In genomic region chr14:99608591-99608990, GRCh38 we compare ENCODE assay signal across 28 cellular contexts. TPM values are rescaled to one million over a fixed set of nuclear protein-coding genes. Genes with fewer than 3 reads are reported as not detected.
A peak's percentile ranks its signal among the peaks of the same experiment; 100 is the strongest.
DNase-seq lines count a peak whose midpoint lies in the region; ATAC-seq, FAIRE-seq and TF ChIP-seq lines count a peak whose summit lies in the region.
"Had no signal": no experiment of that assay in that cellular context is flagged by ENCODE, and none has a peak within 500 bp of the region (broad histone marks: within the 10 kb centered on the region; RNA-seq: fewer than 3 reads in every experiment).

No MANE protein-coding gene starts in this region.

- no peak overlapping the region for H4K8ac ChIP-seq in neuronal stem cell (ENCODE audit: low read depth, low read length)

- TF ChIP-seq RAD21 in K562 (CRISPR knock-in tag; conservative IDR thresholded peaks at IDR 0.05 in 1 of 2, IDR thresholded peaks at IDR 0.05 in 1 of 2): no peak

- no peak overlapping the region for H2AK5ac ChIP-seq in neuronal stem cell (ENCODE audit: low read depth, low read length)

- peaks cover 33% of the 10 kb centered on the region for H3F3A ChIP-seq in neural progenitor cell (ENCODE audit: low read depth)

- H3K23ac ChIP-seq in neuronal stem cell (ENCODE audit: low read depth, low read length, poor library complexity): no peak overlapping the region

- no peak overlapping the region for H2BK5ac ChIP-seq in neuronal stem cell (ENCODE audit: low read length)

- H3K79me2 ChIP-seq in K562 (ENCODE audit: control insufficient read depth, insufficient read depth, low read length) (peaks cover 1% of the 10 kb centered on the region; the same call in 2 of the 3 replicates), neural progenitor cell (ENCODE audit: low read depth) (peaks cover 1% of the 10 kb centered on the region)

- H3K27me3 ChIP-seq in WERI-Rb-1 (ENCODE audit: insufficient read depth, low read depth, severe bottlenecking): no peaks in the 10 kb centered on the region
- H3K27me3 ChIP-seq in K562 (ENCODE audit: control insufficient read depth in 2 of 2, insufficient read depth in 2 of 2, low read length in 2 of 2): no peaks in the 10 kb centered on the region
- H3K27me3 ChIP-seq in neuronal stem cell (ENCODE audit: control insufficient read depth in 3 of 3, insufficient read depth in 3 of 3, low read depth in 1 of 3, low read length in 3 of 3): peaks cover 0 to 2% (median 0%) of the 10 kb centered on the region in 3 experiments
- peaks cover 2% of the 10 kb centered on the region for H3K27me3 ChIP-seq in neural progenitor cell
- H3K27me3 ChIP-seq: BE2C, BLaER1 had no signal

- WGBS in K562 (ENCODE audit: insufficient coverage, low coverage, missing lambda C conversion rate): 69% methylated on average over 2 of the region's 2 CpGs
- WGBS in neuronal stem cell (ENCODE audit: extremely low coverage in 2 of 2, insufficient read length in 2 of 2, insufficient replicate concordance in 1 of 2), 2 donors: no CpG with 5 or more reads among the region's 2 CpGs

- intact Hi-C loops in K562 (cut with micrococcal nuclease): no loop called here

- H3K36me3 ChIP-seq in WERI-Rb-1: no peaks in the 10 kb centered on the region
- no peaks in the 10 kb centered on the region for H3K36me3 ChIP-seq in K562 (ENCODE audit: control insufficient read depth, insufficient read depth, low read length)
- H3K36me3 ChIP-seq in neuronal stem cell (replicated peaks in 1 of 2; ENCODE audit: control insufficient read depth in 2 of 2, insufficient read depth in 2 of 2, low read length in 2 of 2): no peaks in the 10 kb centered on the region
- no peaks in the 10 kb centered on the region for H3K36me3 ChIP-seq in neural progenitor cell
- H3K36me3 ChIP-seq: BE2C, BLaER1 had no signal

- no peak overlapping the region for H2BK120ac ChIP-seq in neuronal stem cell (ENCODE audit: low read depth, low read length)

- H2AFZ ChIP-seq in K562 (ENCODE audit: low read depth, low read length) (no peak overlapping the region), neuronal stem cell (ENCODE audit: low read length) (no peak overlapping the region), neural progenitor cell (replicated peaks) (no peak overlapping the region)

- no peak overlapping the region for H4K91ac ChIP-seq in neuronal stem cell (ENCODE audit: low read depth, low read length, poor library complexity)

- H3K4me1 ChIP-seq in K562 (replicated peaks in 1 of 2; ENCODE audit: control insufficient read depth in 2 of 2, insufficient read depth in 2 of 2, low read length in 2 of 2) (peaks cover 18 to 32% of the 10 kb centered on the region in 2 experiments), neuronal stem cell (ENCODE audit: control insufficient read depth in 2 of 2, insufficient read depth in 1 of 2, low read depth in 1 of 2, low read length in 2 of 2) (peaks cover 11 to 14% of the 10 kb centered on the region in 2 donors), neural progenitor cell (peaks cover 27% of the 10 kb centered on the region)

- no peak for TF ChIP-seq CTCF in WERI-Rb-1 (IDR thresholded peaks at IDR 0.05; ENCODE audit: low read depth, low read length)
- no peak for TF ChIP-seq CTCF in K562 (IDR thresholded peaks at IDR 0.05 in 2 of 3, conservative IDR thresholded peaks at IDR 0.05 in 1 of 3; ENCODE audit: insufficient read depth in 2 of 3, low read depth in 1 of 3, low read length in 3 of 3)
- TF ChIP-seq CTCF in neural progenitor cell (IDR thresholded peaks at IDR 0.05): no peak

- H3K4me3 ChIP-seq in WERI-Rb-1 (ENCODE audit: low read depth, low read length) (no peak overlapping the region), K562 (no peak overlapping the region), neuronal stem cell (ENCODE audit: low read length in 2 of 2) (no peak overlapping the region), neural progenitor cell (no peak overlapping the region)
- H3K4me3 ChIP-seq: BLaER1, GM12878 had no signal

- in situ Hi-C loops in K562 (cut with MboI): no loop called here

- H3K4me2 ChIP-seq in K562 (ENCODE audit: insufficient read depth, low read length): no peak overlapping the region
- H3K4me2 ChIP-seq in neuronal stem cell (ENCODE audit: insufficient read depth, low read length, poor library complexity, severe bottlenecking): no peak overlapping the region
- H3K4me2 ChIP-seq in neural progenitor cell: no peak overlapping the region
- H3K4me2 ChIP-seq: BLaER1 had no signal

- H3K79me1 ChIP-seq in neuronal stem cell (ENCODE audit: low read depth, low read length): peaks cover 1% of the 10 kb centered on the region

- no TSS peak for BruUV-seq in K562 (replicated peaks; lab: Mats Ljungman, UMichigan)

- TF ChIP-seq EP300 in K562 (IDR thresholded peaks at IDR 0.05; ENCODE audit: low read length): no peak

- H4K20me1 ChIP-seq in K562 (replicated peaks; ENCODE audit: control insufficient read depth, insufficient read depth, low read length): no peaks in the 10 kb centered on the region
- peaks cover under 1% of the 10 kb centered on the region for H4K20me1 ChIP-seq in neural progenitor cell (ENCODE audit: low read depth)

- H2BK15ac ChIP-seq in neuronal stem cell (ENCODE audit: low read length): no peak overlapping the region

- no peak overlapping the region for H3K4me3 Mint-ChIP-seq in natural killer cell treated with Interleukin-12 subunit alpha and Interleukin-12 subunit beta and Interleukin-15 and Interleukin-18, amount 100 ng/mL, for 72 hours
- no peak overlapping the region for H3K4me3 Mint-ChIP-seq in neural progenitor cell
- H3K4me3 Mint-ChIP-seq: CD14-positive monocyte; CD4-positive, CD25-positive, alpha-beta regulatory T cell had no signal

- H3K27ac Mint-ChIP-seq in natural killer cell treated with Interleukin-12 subunit alpha and Interleukin-12 subunit beta and Interleukin-15 and Interleukin-18, amount 100 ng/mL, for 72 hours: no peak overlapping the region
- H3K27ac Mint-ChIP-seq in neural progenitor cell: no peak overlapping the region
- H3K27ac Mint-ChIP-seq: CD14-positive monocyte had no signal

- H3K9me3 ChIP-seq in WERI-Rb-1 (ENCODE audit: severe bottlenecking) (no peaks in the 10 kb centered on the region), K562 (replicated peaks; ENCODE audit: control insufficient read depth, insufficient read depth, low read depth, low read length) (no peaks in the 10 kb centered on the region), neuronal stem cell (replicated peaks in 1 of 2; ENCODE audit: control insufficient read depth in 2 of 2, insufficient read depth in 1 of 2, low read depth in 1 of 2, low read length in 2 of 2) (no peaks in the 10 kb centered on the region), neural progenitor cell (ENCODE audit: low read depth) (no peaks in the 10 kb centered on the region)
- H3K9me3 ChIP-seq: BE2C, BLaER1 had no signal

- no peaks in the 10 kb centered on the region for H3K27me3 Mint-ChIP-seq in natural killer cell treated with Interleukin-12 subunit alpha and Interleukin-12 subunit beta and Interleukin-15 and Interleukin-18, amount 100 ng/mL, for 72 hours
- no peaks in the 10 kb centered on the region for H3K27me3 Mint-ChIP-seq in neural progenitor cell (ENCODE audit: insufficient read depth, low read depth)
- H3K27me3 Mint-ChIP-seq: CD4-positive, alpha-beta memory T cell; CD8-positive, alpha-beta memory T cell had no signal

- POLR2A ChIA-PET in K562 (lab: Yijun Ruan, JAX): no interaction called here

- H3K18ac ChIP-seq in neuronal stem cell (ENCODE audit: low read length): no peak overlapping the region

- H3K4me1 Mint-ChIP-seq in natural killer cell treated with Interleukin-12 subunit alpha and Interleukin-12 subunit beta and Interleukin-15 and Interleukin-18, amount 100 ng/mL, for 72 hours (ENCODE audit: low read depth in 2 of 2): peaks cover 6 to 8% of the 10 kb centered on the region in 2 donors
- peaks cover 41% of the 10 kb centered on the region for H3K4me1 Mint-ChIP-seq in neural progenitor cell

- H3K36me3 Mint-ChIP-seq in natural killer cell treated with Interleukin-12 subunit alpha and Interleukin-12 subunit beta and Interleukin-15 and Interleukin-18, amount 100 ng/mL, for 72 hours: no peaks in the 10 kb centered on the region
- H3K36me3 Mint-ChIP-seq in neural progenitor cell: no peaks in the 10 kb centered on the region
- H3K36me3 Mint-ChIP-seq: CD14-positive monocyte; CD4-positive, alpha-beta memory T cell; CD4-positive, CD25-positive, alpha-beta regulatory T cell had no signal

- H2BK12ac ChIP-seq in neuronal stem cell (ENCODE audit: low read length): no peak overlapping the region

- H3K9me1 ChIP-seq in K562 (ENCODE audit: control insufficient read depth, insufficient read depth, low read length): no peaks in the 10 kb centered on the region

- H3K27ac ChIP-seq in WERI-Rb-1 (0 out of 2 replicates have a peak overlapping the region, but pooled peaks have one; percentile 16), K562 (ENCODE audit: extremely low read depth, low read depth, low read length) (no peak overlapping the region), neuronal stem cell (replicated peaks; ENCODE audit: low read length) (no peak overlapping the region), neural progenitor cell (no peak overlapping the region)
- H3K27ac ChIP-seq: BLaER1 had no signal

- H3K9me3 Mint-ChIP-seq in natural killer cell treated with Interleukin-12 subunit alpha and Interleukin-12 subunit beta and Interleukin-15 and Interleukin-18, amount 100 ng/mL, for 72 hours: no peaks in the 10 kb centered on the region
- H3K9me3 Mint-ChIP-seq in neural progenitor cell: no peaks in the 10 kb centered on the region
- H3K9me3 Mint-ChIP-seq: CD4-positive, alpha-beta memory T cell; CD4-positive, CD25-positive, alpha-beta regulatory T cell; CD8-positive, alpha-beta memory T cell had no signal

- H3K14ac ChIP-seq in neuronal stem cell (ENCODE audit: low read length): no peak overlapping the region

- ATAC-seq in K562: no peak
- no peak for ATAC-seq in natural killer cell treated with Interleukin-12 subunit alpha and Interleukin-12 subunit beta and Interleukin-15 and Interleukin-18, amount 100 ng/mL, for 72 hours
- ATAC-seq: GM12878 had no signal

- no peak for TF ChIP-seq POLR2A in K562 (conservative IDR thresholded peaks at IDR 0.05)

- H3K4ac ChIP-seq in neuronal stem cell (ENCODE audit: low read length): no peak overlapping the region

- no peak for DNase-seq in WERI-Rb-1
- no peak for DNase-seq in K562 (ENCODE audit: extremely low read depth in 1 of 4, low spot score in 3 of 4)
- no peak for DNase-seq in neuronal stem cell (ENCODE audit: low spot score)
- DNase-seq in NAMALWA (ENCODE audit: low spot score): no peak
- DNase-seq in natural killer cell treated with Interleukin-12 subunit alpha and Interleukin-12 subunit beta and Interleukin-15 and Interleukin-18, amount 100 ng/mL, for 72 hours (ENCODE audit: low spot score): no peak
- DNase-seq in neural progenitor cell (ENCODE audit: low spot score): no peak
- DNase-seq: 8988T; ACHN; BE2C; C1 segment of cervical spinal cord; CD4-positive, alpha-beta memory T cell; CD4-positive, CD25-positive, alpha-beta regulatory T cell; CD8-positive, alpha-beta memory T cell; COR-L47; DMS 273 treated with DMSO at 0.1 percent for 48 hours; DMS153; DMS53; DMS79; DND-41; EL; GDM1 had no signal

- H3K9ac ChIP-seq in K562 (ENCODE audit: insufficient read depth in 1 of 2, low read depth in 2 of 2, low read length in 2 of 2) (no peak overlapping the region), neuronal stem cell (ENCODE audit: low read depth, low read length, poor library complexity) (peak overlapping the region; percentile 27), neural progenitor cell (no peak overlapping the region)
- H3K9ac ChIP-seq: BLaER1 had no signal

- CTCF ChIA-PET in K562 (lab: Yijun Ruan, JAX; ENCODE audit: low intra/inter-chr PET ratio): no interaction called here

- FAIRE-seq in K562 (lab: Jason Lieb, UNC): no peak
- FAIRE-seq: A204.1, GM12878, GM12892, GM18507, GM19239 had no signal

RNA-seq across cellular contexts. Expression of gene CCDC85C, which starts 4.6 kb away (rescaled TPM):
- 5.9 and 10.4 TPM in 2 replicates for total RNA-seq in K562 (2011; cell fraction: chromatin; rRNA removed; ENCODE audit: low replicate concordance)
- 5.2 and 5.5 TPM in 2 replicates for total RNA-seq in K562 (2011; cell fraction: nucleolus; rRNA removed)
- 5.1 and 5.3 TPM in 2 replicates for total RNA-seq in K562 (2011; cell fraction: nucleoplasm; rRNA removed)
- total RNA-seq in K562 (2014; rRNA removed) (6.3 and 13.5 TPM in 2 replicates), K562 (2014; rRNA removed; fragmentation: Illumina TruSeq; extraction: Trizol) (3.7 and 5.2 TPM in 2 replicates), K562 (2015; rRNA removed; fragmentation: Illumina TruSeq; extraction: Trizol) (7.0 and 7.2 TPM in 2 replicates), K562 (2021) (22.0 and 22.7 TPM in 2 replicates), neural progenitor cell (ENCODE audit: low replicate concordance) (19.0 and 41.3 TPM in 2 replicates)
- polyA plus RNA-seq in K562 (2011; rRNA removed) (4.2 and 5.4 TPM in 2 replicates), K562 (2014; fragmentation: Illumina TruSeq; extraction: Trizol) (6.8 and 12.3 TPM in 2 replicates), K562 (2014; fragmentation: Nextera tagmentation; extraction: Ambion mirVana) (under 1 TPM; 0.18 to 0.27 TPM), K562 (2014; rRNA removed) (7.2 and 9.7 TPM in 2 replicates)
- 4.8 and 12.5 TPM in 2 replicates for polyA plus RNA-seq in K562 (2011; cell fraction: cytosol; rRNA removed)
- 5.2 and 10.5 TPM in 2 replicates for polyA plus RNA-seq in K562 (2011; cell fraction: nucleus; rRNA removed)
- polyA plus RNA-seq in K562 (2012): 7.1 and 9.7 TPM in 2 replicates
- 4.5 and 5.3 TPM in 2 replicates for polyA minus RNA-seq in K562 (2011; rRNA and poly(A)+ RNA removed)
- polyA minus RNA-seq in K562 (2011; cell fraction: cytosol; rRNA and poly(A)+ RNA removed): 13.7 TPM in 2 replicates
- 1.8 and 3.0 TPM in 2 replicates for polyA minus RNA-seq in K562 (2011; cell fraction: nucleus; rRNA and poly(A)+ RNA removed)
- 22.3 TPM for polyA plus RNA-seq in neuronal stem cell (2013, experiment 1 of 2)
- 22.5 TPM for polyA plus RNA-seq in neuronal stem cell (2013, experiment 2 of 2)
- total RNA-seq in natural killer cell treated with Interleukin-12 subunit alpha and Interleukin-12 subunit beta and Interleukin-15 and Interleukin-18, amount 100 ng/mL, for 72 hours: 1 to 10 TPM; 2.7 to 3.6 TPM

RNA-seq across cellular contexts. Expression of gene HHIPL1, which starts 36.3 kb away (rescaled TPM):
- 0.12 TPM in 1 of 2 replicates, not detected in the other for total RNA-seq in K562 (2011; cell fraction: chromatin; rRNA removed; ENCODE audit: low replicate concordance)
- not detected in 2 replicates for total RNA-seq in K562 (2011; cell fraction: nucleolus; rRNA removed)
- total RNA-seq in K562 (2011; cell fraction: nucleoplasm; rRNA removed): not detected in 2 replicates
- total RNA-seq in K562 (2014; rRNA removed): not detected in 2 replicates
- total RNA-seq in K562 (2014; rRNA removed; fragmentation: Illumina TruSeq; extraction: Trizol): not detected in 2 replicates
- not detected in 2 replicates for total RNA-seq in K562 (2015; rRNA removed; fragmentation: Illumina TruSeq; extraction: Trizol)
- total RNA-seq in K562 (2021): not detected in 2 replicates
- polyA plus RNA-seq in K562 (2011; rRNA removed): not detected in 2 replicates
- polyA plus RNA-seq in K562 (2011; cell fraction: cytosol; rRNA removed): 0.03 TPM in 1 of 2 replicates, not detected in the other
- polyA plus RNA-seq in K562 (2011; cell fraction: nucleus; rRNA removed): 0.01 TPM in 1 of 2 replicates, not detected in the other
- polyA plus RNA-seq in K562 (2012): not detected in 2 replicates
- polyA plus RNA-seq in K562 (2014; fragmentation: Illumina TruSeq; extraction: Trizol): not detected in 2 replicates
- not detected for polyA plus RNA-seq in K562 (2014; fragmentation: Nextera tagmentation; extraction: Ambion mirVana)
- polyA plus RNA-seq in K562 (2014; rRNA removed): not detected in 2 replicates
- polyA minus RNA-seq in K562 (2011; rRNA and poly(A)+ RNA removed): not detected in 2 replicates
- not detected in 2 replicates for polyA minus RNA-seq in K562 (2011; cell fraction: cytosol; rRNA and poly(A)+ RNA removed)
- polyA minus RNA-seq in K562 (2011; cell fraction: nucleus; rRNA and poly(A)+ RNA removed): not detected in 2 replicates
- 0.67 TPM for polyA plus RNA-seq in neuronal stem cell (2013, experiment 1 of 2)
- 0.71 TPM for polyA plus RNA-seq in neuronal stem cell (2013, experiment 2 of 2)
- not detected for total RNA-seq in natural killer cell treated with Interleukin-12 subunit alpha and Interleukin-12 subunit beta and Interleukin-15 and Interleukin-18, amount 100 ng/mL, for 72 hours
- 0.32 and 1.2 TPM in 2 replicates for total RNA-seq in neural progenitor cell (ENCODE audit: low replicate concordance)
- total RNA-seq: CD4-positive, CD25-positive, alpha-beta regulatory T cell; GM12878 had no signal
- polyA plus RNA-seq: CD14-positive monocyte; CD4-positive, alpha-beta memory T cell; CD8-positive, alpha-beta memory T cell had no signal
